Comparison of ENCODE assay signal across 8 cellular contexts in the genomic region with DNA sequence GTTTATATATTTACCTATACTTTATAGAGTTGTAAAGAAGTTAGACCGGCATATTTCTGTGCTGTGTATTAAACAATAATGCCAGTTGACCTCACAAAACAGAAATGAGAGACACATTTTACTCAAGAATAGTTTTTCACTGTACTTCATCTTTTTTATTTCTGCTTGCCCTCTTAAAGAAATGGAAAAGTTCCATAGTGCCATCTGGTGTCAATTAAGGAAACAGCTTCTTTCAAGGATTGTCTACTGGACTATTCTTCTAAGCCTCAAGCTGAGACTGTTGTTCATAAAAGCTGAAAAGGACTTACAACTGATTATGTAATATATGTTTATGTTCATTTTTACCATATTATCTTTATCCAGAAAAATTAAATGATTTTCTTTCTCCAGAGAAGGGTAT.
DNase-seq lines count a peak whose midpoint lies in the region; ATAC-seq and TF ChIP-seq lines count a peak whose summit lies in the region.

No MANE protein-coding gene starts in this region.

- DNase-seq in AG09309 (ENCODE audit: low read depth) (peak; percentile 21), H9 (no peak), NCI-H82 treated with DMSO at 0.1 percent for 48 hours (lab: John Stamatoyannopoulos, UW; ENCODE audit: unreplicated experiment) (peak; percentile 8), fibroblast of gingiva (ENCODE audit: low read depth) (peak; percentile 13), upper lobe of right lung (no peak), amygdala (lab: John Stamatoyannopoulos, UW) (no peak)
- no peak for DNase-seq in stimulated activated CD4-positive, alpha-beta T cell treated with anti-CD3 and anti-CD28 coated beads, Interleukin-2, amount 100 ng/mL, for 48 hours

- no peak overlapping the region for H3K27ac Mint-ChIP-seq in H9

- H2AFZ ChIP-seq in H9 (ENCODE audit: low read length) = no peak overlapping the region

- H3K36me3 ChIP-seq in upper lobe of right lung = no peaks in the 10 kb centered on the region

- H3K79me1 ChIP-seq in H9 (ENCODE audit: insufficient read depth, low read depth, low read length, poor library complexity, severe bottlenecking) = no peaks in the 10 kb centered on the region

- no peak overlapping the region for H2BK120ac ChIP-seq in H9 (ENCODE audit: low read depth, low read length, poor library complexity, severe bottlenecking)

- H3K14ac ChIP-seq in H9 (ENCODE audit: insufficient read depth, low read length) = no peak overlapping the region

- no peak overlapping the region for H3K9ac ChIP-seq in H9 (ENCODE audit: extremely low read depth, insufficient read length, low read length)

- intact Hi-C loops in upper lobe of right lung (cut with DNase I) = no loop called here

- H3K18ac ChIP-seq in H9 (ENCODE audit: insufficient read length, low read depth, low read length) = no peak overlapping the region

- no peaks in the 10 kb centered on the region for H3K27me3 Mint-ChIP-seq in H9 (ENCODE audit: low read depth)

- no peak overlapping the region for H3K4me3 ChIP-seq in AG09309 (ENCODE audit: control insufficient read depth, low read depth, low read length)
- no peak overlapping the region for H3K4me3 ChIP-seq in upper lobe of right lung

- ATAC-seq in upper lobe of right lung = no peak
- ATAC-seq in activated CD4-positive, CD25-positive, alpha-beta regulatory T cell treated with anti-CD3 and anti-CD28 coated beads, Interleukin-2, amount 50 U/mL, for 24 hours = no peak

- no peak overlapping the region for H3K23ac ChIP-seq in H9 (ENCODE audit: insufficient read length, low read depth, low read length)

- H2BK5ac ChIP-seq in H9 (ENCODE audit: insufficient read length, low read length) = no peak overlapping the region

- H3K56ac ChIP-seq in H9 (ENCODE audit: insufficient read length, low read depth, low read length) = no peak overlapping the region

- no peaks in the 10 kb centered on the region for H3K79me2 ChIP-seq in H9 (ENCODE audit: insufficient read depth, low read length)

- H2BK20ac ChIP-seq in H9 (ENCODE audit: low read depth, low read length, poor library complexity, severe bottlenecking) = no peak overlapping the region

- TF ChIP-seq CTCF in AG09309 (IDR thresholded peaks at IDR 0.05; ENCODE audit: control insufficient read depth, insufficient read depth, low read depth, low read length, missing control alignments) (peak; percentile 45), H9 (conservative IDR thresholded peaks at IDR 0.05) (peak; percentile 79), upper lobe of right lung (IDR thresholded peaks at IDR 0.05) (peak; percentile 38)

- no peaks in the 10 kb centered on the region for H3K27me3 ChIP-seq in H9 (ENCODE audit: insufficient read depth, low read length)
- H3K27me3 ChIP-seq in upper lobe of right lung = no peaks in the 10 kb centered on the region

- H3K9me3 ChIP-seq in H9 (ENCODE audit: control insufficient read depth, low read depth, low read length) (no peaks in the 10 kb centered on the region), upper lobe of right lung (no peaks in the 10 kb centered on the region)

- no peak overlapping the region for H4K5ac ChIP-seq in H9 (ENCODE audit: insufficient read length, low read depth, low read length)

- no peak overlapping the region for H4K91ac ChIP-seq in H9 (ENCODE audit: insufficient read length, low read depth, low read length)

- no peak overlapping the region for H3T11ph ChIP-seq in H9 (ENCODE audit: low read length)

- H3K9me3 Mint-ChIP-seq in H9 = no peaks in the 10 kb centered on the region

- no CpG with 5 or more reads among the region's 1 CpG for WGBS in H9 (ENCODE audit: extremely low coverage, insufficient read length, low lambda C conversion rate)

- H3K4me1 Mint-ChIP-seq in H9 = no peaks in the 10 kb centered on the region

- H4K8ac ChIP-seq in H9 (replicated peaks; ENCODE audit: insufficient read length, low read depth, low read length) = no peak overlapping the region

- H3K4ac ChIP-seq in H9 (ENCODE audit: low read depth, low read length) = no peak overlapping the region

- H3K4me2 ChIP-seq in H9 (ENCODE audit: insufficient read depth, insufficient read length, low read length) = no peak overlapping the region

- no peak overlapping the region for H2BK15ac ChIP-seq in H9 (ENCODE audit: low read depth, low read length)

- no peaks in the 10 kb centered on the region for H3K36me3 Mint-ChIP-seq in H9 (ENCODE audit: insufficient read depth in 1 of 3, low read depth in 3 of 3)

- H4K20me1 ChIP-seq in H9 (ENCODE audit: control insufficient read depth, insufficient read depth, insufficient read length) = no peaks in the 10 kb centered on the region

- H3K27ac ChIP-seq in H9 (ENCODE audit: insufficient read length, low read depth, low read length) (no peak overlapping the region), upper lobe of right lung (no peak overlapping the region)

- H3K4me3 Mint-ChIP-seq in H9 = no peak overlapping the region

- H2BK12ac ChIP-seq in H9 (ENCODE audit: insufficient read length, low read depth, low read length) = no peak overlapping the region

- H3K4me1 ChIP-seq in H9 (ENCODE audit: insufficient read depth, low read length) (no peaks in the 10 kb centered on the region), upper lobe of right lung (no peaks in the 10 kb centered on the region)

- no peaks in the 10 kb centered on the region for H3K23me2 ChIP-seq in H9 (ENCODE audit: insufficient read length, low read depth, low read length, poor library complexity, severe bottlenecking)

- H2AK5ac ChIP-seq in H9 (ENCODE audit: insufficient read length, low read length) = no peak overlapping the region

Comparison
In these comparisons a context has a peak if more than half of its experiments do, and no peak if none do; other contexts are left out.
1. DNase-seq: peak in AG09309 (single experiment), NCI-H82 treated with DMSO at 0.1 percent for 48 hours (single experiment) and fibroblast of gingiva (single experiment); none in H9 (single experiment), upper lobe of right lung (single experiment), stimulated activated CD4-positive, alpha-beta T cell treated with anti-CD3 and anti-CD28 coated beads, Interleukin-2, amount 100 ng/mL, for 48 hours (0 of 2) and amygdala (0 of 56).
2. Peak in every context shown above with its lines, with median percentiles within 50 percentile points of each other: CTCF ChIP-seq.